ENCODE assay signal across 31 cellular contexts in genomic region chr5:95931118-95931833, GRCh38. TPM values are rescaled to one million over a fixed set of nuclear protein-coding genes. Genes with fewer than 3 reads are reported as not detected.
A peak's percentile ranks its signal among the peaks of the same experiment; 100 is the strongest.
DNase-seq lines count a peak whose midpoint lies in the region; ATAC-seq, FAIRE-seq and TF ChIP-seq lines count a peak whose summit lies in the region.
"Had no signal": no experiment of that assay in that cellular context is flagged by ENCODE, and none has a peak within 500 bp of the region (broad histone marks: within the 10 kb centered on the region; RNA-seq: fewer than 3 reads in every experiment).

No MANE protein-coding gene starts in this region.

- in situ Hi-C loops in gastrocnemius medialis (cut with MboI; ENCODE audit: low sequenced_read_pairs in 4 of 4): no loop called here

- intact Hi-C loops in gastrocnemius medialis (cut with DNase I; ENCODE audit: low total_unique reads): no loop called here

- peaks cover 0 to 35% (median 9%) of the 10 kb centered on the region in 11 experiments; a peak in 12 of 22 replicates for H3K36me3 ChIP-seq in BLaER1 treated with 17β-estradiol and CSF1 and Interleukin-3, amounts not matched to agents 10 nM and 100 nM
- no peaks in the 10 kb centered on the region for H3K36me3 ChIP-seq in gastrocnemius medialis
- H3K36me3 ChIP-seq: neural progenitor cell, prostate gland, thyroid gland had no signal

- no peak overlapping the region for H3K4me3 ChIP-seq in BLaER1 treated with 17β-estradiol and CSF1 and Interleukin-3, amounts not matched to agents 10 nM and 100 nM
- H3K4me3 ChIP-seq in gastrocnemius medialis: no peak overlapping the region
- H3K4me3 ChIP-seq: dorsolateral prefrontal cortex, lung, neural progenitor cell, prostate gland, thyroid gland had no signal

- H3K27ac ChIP-seq in BLaER1 treated with 17β-estradiol and CSF1 and Interleukin-3, amounts not matched to agents 10 nM and 100 nM: no peak overlapping the region
- H3K27ac ChIP-seq in gastrocnemius medialis: no peak overlapping the region
- H3K27ac ChIP-seq: neural progenitor cell, prostate gland, thyroid gland had no signal

- TF ChIP-seq CTCF in gastrocnemius medialis (IDR thresholded peaks at IDR 0.05 in 4 of 5, conservative IDR thresholded peaks at IDR 0.05 in 1 of 5) (no peak), D721Med (IDR thresholded peaks at IDR 0.05; ENCODE audit: insufficient read depth, missing control alignments) (no peak)

- H3K4me2 ChIP-seq in BLaER1 treated with 17β-estradiol and CSF1 and Interleukin-3, amounts not matched to agents 10 nM and 100 nM: peak overlapping the region; percentile 40 to 61 (median 56); a peak in 20 of 22 replicates
- H3K4me2 ChIP-seq: neural progenitor cell had no signal

- peaks cover 23 to 42% (median 30%) of the 10 kb centered on the region in 10 experiments for H3K4me1 ChIP-seq in BLaER1 treated with 17β-estradiol and CSF1 and Interleukin-3, amounts not matched to agents 10 nM and 100 nM
- H3K4me1 ChIP-seq in gastrocnemius medialis: peaks cover 3% of the 10 kb centered on the region in 2 donors
- H3K4me1 ChIP-seq: prostate gland had no signal

- H3K27me3 ChIP-seq in BLaER1 treated with 17β-estradiol and CSF1 and Interleukin-3, amounts not matched to agents 10 nM and 100 nM: no peaks in the 10 kb centered on the region
- H3K27me3 ChIP-seq in gastrocnemius medialis: no peaks in the 10 kb centered on the region
- H3K27me3 ChIP-seq: dorsolateral prefrontal cortex, neural progenitor cell, thyroid gland had no signal

- peaks cover 0 to 96% (median 8%) of the 10 kb centered on the region in 11 experiments; a peak in 12 of 22 replicates for H4K20me1 ChIP-seq in BLaER1 treated with 17β-estradiol and CSF1 and Interleukin-3, amounts not matched to agents 10 nM and 100 nM

- DNase-seq in DMS 273 (lab: John Stamatoyannopoulos, UW; ENCODE audit: unreplicated experiment) (peak; percentile 11), DMS 273 treated with DMSO at 0.1 percent for 48 hours (lab: John Stamatoyannopoulos, UW) (no peak), NCI-H226 (peak; percentile 24), erythroblast (lab: John Stamatoyannopoulos, UW) (peak; percentile 70 to 84), LoVo (ENCODE audit: low spot score) (no peak), gastrocnemius medialis (no peak), D721Med (ENCODE audit: insufficient read length, low spot score) (no peak)
- DNase-seq: 8988T; activated CD4-positive, alpha-beta memory T cell treated with anti-CD3 and anti-CD28 coated beads for 36 hours; activated CD8-positive, alpha-beta memory T cell treated with anti-CD3 and anti-CD28 coated beads, Interleukin-2, amount 50 U/mL, for 48 hours; activated effector memory CD4-positive, alpha-beta T cell treated with Interleukin-2 at 50 U/mL for 16 hours; activated naive CD8-positive, alpha-beta T cell treated with anti-CD3 and anti-CD28 coated beads, Interleukin-2, amount 10 ng/mL, durations not matched to agents 7 days and 5 days; AML-193; CD8-positive, alpha-beta memory T cell; central memory CD4-positive, alpha-beta T cell; dorsolateral prefrontal cortex; EL; KBM-7; MV-4-11; NCI-H1930; NCI-H82; OCI-M1; Right ventricle myocardium superior; stimulated activated CD4-positive, alpha-beta T cell treated with anti-CD3 and anti-CD28 coated beads, Interleukin-15, amount 100 ng/mL, for 24 hours; stimulated activated naive CD8-positive, alpha-beta T cell treated with anti-CD3 and anti-CD28 coated beads, Interleukin-15, amount 100 ng/mL, for 72 hours; thyroid gland had no signal

- peaks cover 0 to 10% (median 0%) of the 10 kb centered on the region in 11 experiments; a peak in 3 of 22 replicates for H3K9me3 ChIP-seq in BLaER1 treated with 17β-estradiol and CSF1 and Interleukin-3, amounts not matched to agents 10 nM and 100 nM (replicated peaks in 1 of 11)
- no peaks in the 10 kb centered on the region for H3K9me3 ChIP-seq in gastrocnemius medialis
- H3K9me3 ChIP-seq: prostate gland, thyroid gland had no signal

- FAIRE-seq in D721Med (lab: Jason Lieb, UNC): no peak

- ATAC-seq in gastrocnemius medialis: no peak
- ATAC-seq: HCT116; stimulated activated naive CD8-positive, alpha-beta T cell treated with anti-CD3 and anti-CD28 coated beads, Interleukin-15, amount 100 ng/mL, for 72 hours had no signal

- TF ChIP-seq POLR2A in erythroblast (IDR thresholded peaks at IDR 0.05; ENCODE audit: low read length): no peak
- TF ChIP-seq POLR2A in gastrocnemius medialis (IDR thresholded peaks at IDR 0.05): no peak

- H3K9ac ChIP-seq in BLaER1 treated with 17β-estradiol and CSF1 and Interleukin-3, amounts not matched to agents 10 nM and 100 nM: no peak overlapping the region
- H3K9ac ChIP-seq: neural progenitor cell had no signal

RNA-seq across cellular contexts. Expression of gene ELL2, which starts 30.4 kb away (rescaled TPM):
- total RNA-seq in gastrocnemius medialis: 10 to 100 TPM; 35.2 to 64.5 (median 42.9) TPM

Comparison
In these comparisons a context has a peak if more than half of its experiments do, and no peak if none do; other contexts are left out.
1. DNase-seq: peak in DMS 273 (single experiment), NCI-H226 (single experiment) and erythroblast (2 of 2); none in DMS 273 treated with DMSO at 0.1 percent for 48 hours (single experiment), LoVo (single experiment), gastrocnemius medialis (0 of 2) and D721Med (single experiment).